Comparison of ENCODE assay signal across 1 cellular context in genomic region chr17:16438557-16439302, GRCh38.
TF ChIP-seq lines count a peak whose summit lies in the region.

No MANE protein-coding gene starts in this region.

TF ChIP-seq in K562, 482 proteins besides CTCF, POLR2A, EP300 and RAD21 (continued from another document and continues in another):
- TF ChIP-seq CUX1 (CRISPR knock-in tag; IDR thresholded peaks at IDR 0.05) (no peak), KAT7 (CRISPR knock-in tag; IDR thresholded peaks at IDR 0.05; ENCODE audit: borderline replicate concordance) (no peak), ELF1 (tag; IDR thresholded peaks at IDR 0.05) (no peak), NFRKB (IDR thresholded peaks at IDR 0.05; ENCODE audit: low read depth) (peak; percentile 82), ZBTB34 (CRISPR knock-in tag; IDR thresholded peaks at IDR 0.05) (no peak), PPARD (CRISPR knock-in tag; IDR thresholded peaks at IDR 0.05) (no peak), MGA (IDR thresholded peaks at IDR 0.05) (peak; percentile 53), ZNF134 (CRISPR knock-in tag; conservative IDR thresholded peaks at IDR 0.05) (no peak), THAP12 (CRISPR knock-in tag; IDR thresholded peaks at IDR 0.05) (peak; percentile 60; the same call in 1 of the 2 replicates), MCM2 (IDR thresholded peaks at IDR 0.05; ENCODE audit: low read depth) (no peak), ZBTB43 (CRISPR knock-in tag; IDR thresholded peaks at IDR 0.05) (no peak), ZNF280B (CRISPR knock-in tag; IDR thresholded peaks at IDR 0.05) (no peak), MLLT1 (IDR thresholded peaks at IDR 0.05) (peak in 1 of 2 experiments; percentile 65; a peak in 2 of 4 replicates), LEF1 (IDR thresholded peaks at IDR 0.05) (peak; percentile 45; the same call in 1 of the 2 replicates), SNRNP70 (optimal IDR thresholded peaks at IDR 0.05; ENCODE audit: low read depth, low read length) (no peak), NFYB (IDR thresholded peaks at IDR 0.05; ENCODE audit: extremely low read depth, insufficient read length) (peak; percentile 27), STAT6 (CRISPR knock-in tag; IDR thresholded peaks at IDR 0.05) (no peak), RUNX1 (IDR thresholded peaks at IDR 0.05; ENCODE audit: low read depth) (no peak), ZC3H8 (IDR thresholded peaks at IDR 0.05) (no peak), FOSL1 (tag; conservative IDR thresholded peaks at IDR 0.05) (0 out of 2 replicates have a peak, but pooled peaks have one; percentile 13), RBM15 (IDR thresholded peaks at IDR 0.05; ENCODE audit: insufficient read depth, low read length) (no peak)
